ENCODE assay signal across 14 cellular contexts in genomic region chr5:149405550-149406202, GRCh38. TPM values are rescaled to one million over a fixed set of nuclear protein-coding genes. Genes with fewer than 3 reads are reported as not detected.
DNase-seq lines count a peak whose midpoint lies in the region; TF ChIP-seq lines count a peak whose summit lies in the region.
"Had no signal": no experiment of that assay in that cellular context is flagged by ENCODE, and none has a peak within 500 bp of the region (broad histone marks: within the 10 kb centered on the region; RNA-seq: fewer than 3 reads in every experiment).

No MANE protein-coding gene starts in this region.

- no peak overlapping the region; the same call in 1 of the 2 replicates for H3K14ac ChIP-seq in H9 (ENCODE audit: insufficient read depth, low read length)

- no peak overlapping the region for H3K4ac ChIP-seq in H9 (ENCODE audit: low read depth, low read length)

- no peak overlapping the region for H3K56ac ChIP-seq in H9 (ENCODE audit: insufficient read length, low read depth, low read length)

- no peaks in the 10 kb centered on the region for H3K79me1 ChIP-seq in H9 (ENCODE audit: insufficient read depth, low read depth, low read length, poor library complexity, severe bottlenecking)

- H4K8ac ChIP-seq in H9 (replicated peaks; ENCODE audit: insufficient read length, low read depth, low read length): no peak overlapping the region

- H3K9me3 ChIP-seq in H9 (ENCODE audit: control insufficient read depth, low read depth, low read length) (no peaks in the 10 kb centered on the region), duodenal mucosa (ENCODE audit: control insufficient read depth in 1 of 2, low read length in 2 of 2) (no peaks in the 10 kb centered on the region), subcutaneous abdominal adipose tissue (ENCODE audit: control insufficient read depth in 5 of 5, low read length in 5 of 5) (no peaks in the 10 kb centered on the region)
- H3K9me3 ChIP-seq: body of pancreas, pancreas had no signal

- H3K79me2 ChIP-seq in H9 (ENCODE audit: insufficient read depth, low read length): no peaks in the 10 kb centered on the region

- H3K4me3 Mint-ChIP-seq in H9: no peak overlapping the region
- no peak overlapping the region for H3K4me3 Mint-ChIP-seq in mesothelial cell of epicardium
- H3K4me3 Mint-ChIP-seq: activated T-cell treated with anti-CD3 and anti-CD28 coated beads, Interleukin-2, amount 50 U/mL, for 24 hours; CD8-positive, alpha-beta T cell had no signal

- H3K9ac ChIP-seq in H9 (ENCODE audit: extremely low read depth, insufficient read length, low read length) (no peak overlapping the region), duodenal mucosa (ENCODE audit: low read depth in 1 of 2, low read length in 2 of 2) (peak overlapping the region in 1 of 2 donors; percentile 8), subcutaneous abdominal adipose tissue (ENCODE audit: low read length in 5 of 5) (peak overlapping the region in 3 of 5 donors; percentile 10 to 75 (median 44))

- no peak overlapping the region for H2AK5ac ChIP-seq in H9 (ENCODE audit: insufficient read length, low read length)

- H3K27ac Mint-ChIP-seq in H9 (peak overlapping the region in 2 of 3 experiments; percentile 49 to 74; a peak in 3 of 7 replicates), mesothelial cell of epicardium (peak overlapping the region; percentile 91)
- H3K27ac Mint-ChIP-seq: activated T-cell treated with anti-CD3 and anti-CD28 coated beads, Interleukin-2, amount 50 U/mL, for 24 hours; CD8-positive, alpha-beta T cell had no signal

- H3K36me3 Mint-ChIP-seq in H9 (ENCODE audit: insufficient read depth in 1 of 3, low read depth in 3 of 3) (no peaks in the 10 kb centered on the region), mesothelial cell of epicardium (no peaks in the 10 kb centered on the region)
- H3K36me3 Mint-ChIP-seq: CD8-positive, alpha-beta T cell had no signal

- H2BK5ac ChIP-seq in H9 (ENCODE audit: insufficient read length, low read length): no peak overlapping the region

- H3K27me3 Mint-ChIP-seq in H9 (ENCODE audit: low read depth): no peaks in the 10 kb centered on the region
- no peaks in the 10 kb centered on the region for H3K27me3 Mint-ChIP-seq in mesothelial cell of epicardium (ENCODE audit: low read depth)

- H3K27ac ChIP-seq in H9 (ENCODE audit: insufficient read length, low read depth, low read length) (no peak overlapping the region), duodenal mucosa (ENCODE audit: low read depth, low read length) (peak overlapping the region; percentile 70), subcutaneous abdominal adipose tissue (ENCODE audit: low read depth, low read length) (peak overlapping the region; percentile 97)
- H3K27ac ChIP-seq: pancreas had no signal

- H3K9me3 Mint-ChIP-seq in H9: no peaks in the 10 kb centered on the region
- H3K9me3 Mint-ChIP-seq in mesothelial cell of epicardium: no peaks in the 10 kb centered on the region
- H3K9me3 Mint-ChIP-seq: activated T-cell treated with anti-CD3 and anti-CD28 coated beads, Interleukin-2, amount 50 U/mL, for 24 hours; CD8-positive, alpha-beta T cell had no signal

- no CpG with 5 or more reads among the region's 16 CpGs for WGBS in H9 (ENCODE audit: extremely low coverage, insufficient read length, low lambda C conversion rate)

- H3K18ac ChIP-seq in H9 (ENCODE audit: insufficient read length, low read depth, low read length): no peak overlapping the region

- H3K23ac ChIP-seq in H9 (ENCODE audit: insufficient read length, low read depth, low read length): no peak overlapping the region

- H3K27me3 ChIP-seq in H9 (ENCODE audit: insufficient read depth, low read length) (no peaks in the 10 kb centered on the region), duodenal mucosa (ENCODE audit: control insufficient read depth in 1 of 2, insufficient read depth in 2 of 2, low read length in 2 of 2) (no peaks in the 10 kb centered on the region), subcutaneous abdominal adipose tissue (ENCODE audit: control insufficient read depth in 5 of 5, insufficient read depth in 4 of 5, low read length in 5 of 5) (peaks cover 0 to 3% (median 0%) of the 10 kb centered on the region in 5 donors)
- H3K27me3 ChIP-seq: body of pancreas, pancreas had no signal

- H3K4me1 ChIP-seq in H9 (ENCODE audit: insufficient read depth, low read length): no peaks in the 10 kb centered on the region; the same call in 1 of the 2 replicates
- peaks cover 3 to 7% of the 10 kb centered on the region in 2 donors for H3K4me1 ChIP-seq in duodenal mucosa (ENCODE audit: control insufficient read depth in 1 of 2, insufficient read depth in 2 of 2, low read length in 2 of 2)
- H3K4me1 ChIP-seq in subcutaneous abdominal adipose tissue (ENCODE audit: control insufficient read depth in 5 of 5, insufficient read depth in 5 of 5, low read length in 5 of 5): peaks cover 6 to 56% (median 55%) of the 10 kb centered on the region in 5 donors
- H3K4me1 ChIP-seq: body of pancreas, pancreas had no signal

- H3T11ph ChIP-seq in H9 (ENCODE audit: low read length): no peak overlapping the region

- H3K36me3 ChIP-seq in duodenal mucosa (ENCODE audit: control insufficient read depth in 1 of 2, insufficient read depth in 2 of 2, low read length in 2 of 2): no peaks in the 10 kb centered on the region
- H3K36me3 ChIP-seq in subcutaneous abdominal adipose tissue (ENCODE audit: control insufficient read depth in 5 of 5, insufficient read depth in 5 of 5, low read length in 5 of 5): peaks cover 0 to 9% (median 3%) of the 10 kb centered on the region in 5 donors
- H3K36me3 ChIP-seq: pancreas had no signal

- H3K23me2 ChIP-seq in H9 (ENCODE audit: insufficient read length, low read depth, low read length, poor library complexity, severe bottlenecking): no peaks in the 10 kb centered on the region

- H2BK12ac ChIP-seq in H9 (ENCODE audit: insufficient read length, low read depth, low read length): no peak overlapping the region

- H4K20me1 ChIP-seq in H9 (ENCODE audit: control insufficient read depth, insufficient read depth, insufficient read length): no peaks in the 10 kb centered on the region

- no peak overlapping the region for H3K4me2 ChIP-seq in H9 (ENCODE audit: insufficient read depth, insufficient read length, low read length)

- DNase-seq in H9 (no peak), mesothelial cell of epicardium (ENCODE audit: low spot score in 2 of 2, unreplicated experiment in 2 of 2) (no peak), NCI-H524 (lab: John Stamatoyannopoulos, UW) (no peak), NCI-H748 treated with DMSO at 0.1 percent for 48 hours (lab: John Stamatoyannopoulos, UW) (no peak), GM03348 (ENCODE audit: low spot score) (no peak)
- no peak for DNase-seq in activated CD8-positive, alpha-beta memory T cell treated with anti-CD3 and anti-CD28 coated beads for 24 hours
- DNase-seq: activated T-cell treated with anti-CD3 and anti-CD28 coated beads, Interleukin-2, amount 50 U/mL, for 24 hours; CD8-positive, alpha-beta T cell; NCI-H2171 treated with DMSO at 0.1 percent for 48 hours; pancreas had no signal

- H3K4me1 Mint-ChIP-seq in H9: peaks cover 34 to 60% of the 10 kb centered on the region in 2 experiments
- peaks cover 62% of the 10 kb centered on the region for H3K4me1 Mint-ChIP-seq in mesothelial cell of epicardium

- H2BK120ac ChIP-seq in H9 (ENCODE audit: low read depth, low read length, poor library complexity, severe bottlenecking): no peak overlapping the region

- H4K91ac ChIP-seq in H9 (ENCODE audit: insufficient read length, low read depth, low read length): no peak overlapping the region

- H2BK20ac ChIP-seq in H9 (ENCODE audit: low read depth, low read length, poor library complexity, severe bottlenecking): no peak overlapping the region

- H4K5ac ChIP-seq in H9 (ENCODE audit: insufficient read length, low read depth, low read length): no peak overlapping the region

- H2BK15ac ChIP-seq in H9 (ENCODE audit: low read depth, low read length): no peak overlapping the region

- H3K4me3 ChIP-seq in duodenal mucosa (ENCODE audit: low read depth in 1 of 2, low read length in 2 of 2) (peak overlapping the region in 1 of 2 donors; percentile 16), subcutaneous abdominal adipose tissue (ENCODE audit: low read depth in 1 of 5, low read length in 5 of 5) (peak overlapping the region in 3 of 5 donors; percentile 17 to 81 (median 49))
- H3K4me3 ChIP-seq: body of pancreas, pancreas had no signal

- H2AFZ ChIP-seq in H9 (ENCODE audit: low read length): no peak overlapping the region

- TF ChIP-seq CTCF in H9 (conservative IDR thresholded peaks at IDR 0.05) (no peak), mesothelial cell of epicardium (IDR thresholded peaks at IDR 0.05; ENCODE audit: unreplicated experiment) (no peak)

RNA-seq across cellular contexts. Expression of gene IL17B, which starts 26.6 kb away (rescaled TPM):
- not detected in 2 replicates for total RNA-seq in H9 (2021)
- 0.34 TPM in 1 of 3 replicates, not detected in the others for total RNA-seq in mesothelial cell of epicardium
- total RNA-seq: body of pancreas; CD8-positive, alpha-beta T cell; epithelial cell of proximal tubule; pancreas had no signal

RNA-seq across cellular contexts. Expression of gene PCYOX1L, which starts 47.8 kb away (rescaled TPM):
- total RNA-seq in H9 (2021): 15.3 and 16.5 TPM in 2 replicates
- 23.2 to 23.6 TPM (median 23.5 TPM) in 3 replicates for total RNA-seq in mesothelial cell of epicardium
